In the genomic region with DNA sequence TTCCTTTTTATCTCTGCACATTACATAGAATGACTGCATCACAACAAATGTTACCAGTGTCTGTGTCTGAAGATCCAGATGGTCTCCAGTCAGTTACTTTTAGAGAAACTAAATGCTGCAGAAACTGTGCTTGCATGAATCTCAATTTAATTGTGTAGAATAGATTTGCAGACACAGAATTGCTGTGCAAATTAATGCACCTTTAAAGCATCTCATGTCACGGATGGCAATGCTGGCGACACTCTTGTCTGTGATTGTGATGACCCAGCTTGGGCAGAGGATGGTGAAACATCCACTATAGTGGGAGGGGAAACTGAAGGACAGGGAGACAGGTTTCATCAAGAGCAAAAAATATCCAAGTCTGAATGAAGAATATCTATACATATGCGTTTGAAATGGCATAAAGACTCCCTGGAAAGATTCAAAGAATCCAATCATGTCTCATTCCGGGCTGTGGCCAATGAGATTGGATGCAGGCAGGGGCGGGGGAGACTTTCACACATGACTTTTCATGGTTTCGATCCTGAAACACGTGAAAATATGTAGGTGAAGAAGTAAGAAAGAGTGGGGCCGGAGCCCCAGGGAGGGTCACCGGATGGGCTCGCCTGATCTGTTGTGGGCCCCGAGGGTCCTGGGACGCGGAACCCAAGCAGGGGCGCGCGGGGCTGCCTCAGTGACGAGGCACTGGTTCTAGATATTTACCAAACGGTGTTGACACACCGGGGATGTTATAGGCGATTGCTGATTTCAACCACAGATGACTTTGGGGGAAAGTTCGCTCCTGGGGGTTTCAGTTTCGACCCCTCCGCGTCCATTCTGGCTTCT, we compare ENCODE assay signal across 4 cellular contexts. TPM values are rescaled to one million over a fixed set of nuclear protein-coding genes. Genes with fewer than 3 reads are reported as not detected.
"Had no signal": no experiment of that assay in that cellular context is flagged by ENCODE, and none has a peak within 500 bp of the region (broad histone marks: within the 10 kb centered on the region; RNA-seq: fewer than 3 reads in every experiment).

No MANE protein-coding gene starts in this region.

RNA-seq across cellular contexts. Expression of gene RAET1L, which starts 11.3 kb away (rescaled TPM):
- total RNA-seq: cardiac septum; esophagus muscularis mucosa; posterior vena cava; T-helper 2 cell treated with Interferon-gamma antibody and Interleukin-4, amounts not matched to agents 100 ng/mL and 5 ng/mL, for 36 hours had no signal
